8 cellular contexts compared by ENCODE assay signal in genomic region chr3:161220850-161221753, GRCh38.
A peak's percentile ranks its signal among the peaks of the same experiment; 100 is the strongest.
DNase-seq lines count a peak whose midpoint lies in the region; ATAC-seq and TF ChIP-seq lines count a peak whose summit lies in the region.

TSS of gene NMD3 (plus strand) at chr3:161221311. CDS start at chr3:161222014, 703 bp downstream.

- in situ Hi-C loops in GM18951 (cut with MboI; ENCODE audit: low sequenced_read_pairs, unreplicated experiment), result no loop called here

- peak; percentile 96 for DNase-seq in AG08395 (ENCODE audit: low spot score)
- peak; percentile 92 for DNase-seq in NCI-H345 (lab: John Stamatoyannopoulos, UW)
- DNase-seq in activated CD4-positive, CD25-positive, alpha-beta regulatory T cell (lab: John Stamatoyannopoulos, UW), result peak; percentile 76 to 88 (median 80)
- peak; percentile 86 for DNase-seq in central memory CD4-positive, alpha-beta T cell
- DNase-seq in iris pigment epithelial cell (ENCODE audit: low read depth), result peak; percentile 92
- DNase-seq in stimulated activated CD4-positive, alpha-beta T cell treated with anti-CD3 and anti-CD28 coated beads, Interleukin-12 subunit alpha, Interleukin-12 subunit beta, amount 100 ng/mL, for 4 hours, result peak; percentile 90

- peak; percentile 87 for TF ChIP-seq POLR2A in GM18951 (IDR thresholded peaks at IDR 0.05; ENCODE audit: extremely low read depth, insufficient read depth, insufficient read length)

- peak; percentile 100 for ATAC-seq in HG03196 (IDR thresholded peaks at IDR 0.05; ENCODE audit: unreplicated experiment)

Comparison
In these comparisons a context has a peak if more than half of its experiments do, and no peak if none do; other contexts are left out.
1. Peak in every context shown above with its lines: DNase-seq and ATAC-seq.